ENCODE assay signal across 8 cellular contexts in the genomic region with DNA sequence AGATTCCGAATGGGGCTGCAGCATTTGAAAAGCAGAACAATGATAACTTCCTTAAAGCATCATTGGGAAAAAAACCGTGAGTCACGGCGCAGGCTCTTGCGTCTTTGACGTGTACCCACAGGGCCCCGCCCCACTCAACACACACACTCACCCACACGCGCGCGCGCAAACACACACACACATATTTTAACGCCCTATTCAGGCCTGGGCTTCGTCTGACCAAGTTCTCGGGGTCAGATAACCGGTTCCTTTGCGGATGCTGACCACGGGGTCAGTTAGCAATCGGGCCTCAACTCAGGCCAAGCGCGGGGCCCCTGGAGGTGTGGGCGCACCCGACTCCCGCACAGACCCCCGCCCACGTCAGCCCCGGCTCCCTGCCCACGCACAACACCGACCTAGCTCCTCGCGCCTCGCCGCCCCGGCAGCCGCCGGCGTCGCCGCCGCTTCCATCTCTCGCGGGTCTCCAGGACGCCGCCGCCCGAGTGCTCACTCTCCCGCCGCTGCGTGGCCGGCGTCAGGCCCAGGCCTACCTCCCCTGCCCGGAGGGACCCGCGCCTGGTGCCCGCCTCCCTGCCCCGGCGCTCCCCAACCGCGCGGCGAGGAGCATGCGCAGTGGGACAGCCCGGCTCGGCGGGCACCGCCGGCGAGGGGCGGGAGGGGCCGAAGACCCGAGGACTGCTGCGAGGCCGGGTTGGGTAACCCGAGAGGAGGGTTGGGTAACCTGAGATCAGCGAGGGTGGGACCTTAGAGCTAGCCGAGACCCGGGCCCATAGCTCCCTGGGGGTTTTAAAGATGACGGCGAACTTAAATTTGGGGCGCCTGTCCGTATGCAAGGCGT. TPM values are rescaled to one million over a fixed set of nuclear protein-coding genes. Genes with fewer than 3 reads are reported as not detected.
DNase-seq lines count a peak whose midpoint lies in the region; ATAC-seq and TF ChIP-seq lines count a peak whose summit lies in the region.

A gene (minus strand): TSS at position 609 of the 838 bp plus-strand sequence. CDS start 159 bp downstream, at position 450.

- H3K36me3 Mint-ChIP-seq in activated naive CD4-positive, alpha-beta T cell treated with anti-CD3 and anti-CD28 coated beads for 36 hours (ENCODE audit: low read depth): no peaks in the 10 kb centered on the region

- DNase-seq in G401 (ENCODE audit: low spot score) (peak; percentile 92), HAP-1 (ENCODE audit: low spot score in 2 of 2) (peak; percentile 69 to 88), MG63 (peak; percentile 91), SJCRH30 (peak; percentile 80 to 82)
- DNase-seq in activated naive CD4-positive, alpha-beta T cell treated with anti-CD3 and anti-CD28 coated beads for 36 hours: peak; percentile 92

- peak; percentile 82 to 83 for TF ChIP-seq POLR2A in gastroesophageal sphincter (IDR thresholded peaks at IDR 0.05)

- peak within 1 kb of the TSS; percentile 56 for H3K4me3 ChIP-seq in HAP-1
- H3K4me3 ChIP-seq in MG63: peak within 1 kb of the TSS; percentile 72
- H3K4me3 ChIP-seq in SJCRH30: peak within 1 kb of the TSS; percentile 87
- peak within 1 kb of the TSS; percentile 73 to 81 for H3K4me3 ChIP-seq in gastroesophageal sphincter
- H3K4me3 ChIP-seq in neutrophil (ENCODE audit: low read depth in 1 of 2, low read length in 1 of 2): peak within 1 kb of the TSS; percentile 73 to 83

- H3K9me3 ChIP-seq in HAP-1: no peaks in the 10 kb centered on the region
- H3K9me3 ChIP-seq in MG63: no peaks in the 10 kb centered on the region
- no peaks in the 10 kb centered on the region for H3K9me3 ChIP-seq in SJCRH30 (replicated peaks)
- H3K9me3 ChIP-seq in gastroesophageal sphincter: no peaks in the 10 kb centered on the region
- H3K9me3 ChIP-seq in neutrophil: no peaks in the 10 kb centered on the region

- H3K9me3 Mint-ChIP-seq in activated naive CD4-positive, alpha-beta T cell treated with anti-CD3 and anti-CD28 coated beads for 36 hours: no peaks in the 10 kb centered on the region

- peak within 1 kb of the TSS; percentile 80 for H3K4me3 Mint-ChIP-seq in activated naive CD4-positive, alpha-beta T cell treated with anti-CD3 and anti-CD28 coated beads for 36 hours

- 0% methylated on average over 13 to 17 of the region's 82 CpGs for WGBS in gastroesophageal sphincter (ENCODE audit: low coverage in 1 of 2), 2 donors

- CTCF ChIA-PET in activated naive CD4-positive, alpha-beta T cell treated with anti-CD3 and anti-CD28 coated beads for 36 hours (lab: Charles Lee): interaction anchor here (0.7 to 0.9 kb wide), 2 partner anchors 39 to 850 kb away, joined by 3 to 4 read pairs; no protein-coding TSS in a partner anchor

- TF ChIP-seq EP300 in gastroesophageal sphincter (IDR thresholded peaks at IDR 0.05): no peak

- H3K27me3 Mint-ChIP-seq in activated naive CD4-positive, alpha-beta T cell treated with anti-CD3 and anti-CD28 coated beads for 36 hours (ENCODE audit: low read depth): no peaks in the 10 kb centered on the region

- peaks cover 14% of the 10 kb centered on the region for H3K4me1 Mint-ChIP-seq in activated naive CD4-positive, alpha-beta T cell treated with anti-CD3 and anti-CD28 coated beads for 36 hours (ENCODE audit: low read depth)

- intact Hi-C loops in activated naive CD4-positive, alpha-beta T cell treated with anti-CD3 and anti-CD28 coated beads for 36 hours (cut with micrococcal nuclease): loop anchor here (1.0 to 5.0 kb wide), 8 partner anchors 35 to 1775 kb away; a partner anchor contains a TSS

- in situ Hi-C loops in G401 (cut with HindIII; ENCODE audit: low sequenced_read_pairs): no loop called here
- in situ Hi-C loops in HAP-1 (cut with MboI; ENCODE audit: low sequenced_read_pairs): loop anchor here (25.0 kb wide), 1 partner anchor 110 kb away; no protein-coding TSS in a partner anchor

- TF ChIP-seq CTCF in gastroesophageal sphincter (IDR thresholded peaks at IDR 0.05) (no peak), neutrophil (IDR thresholded peaks at IDR 0.05) (no peak), subcutaneous adipose tissue (IDR thresholded peaks at IDR 0.05; ENCODE audit: low read depth) (no peak)

- peak; percentile 95 for ATAC-seq in gastroesophageal sphincter

- H3K4me1 ChIP-seq in HAP-1: peaks cover 3% of the 10 kb centered on the region; the same call in 1 of the 2 replicates
- H3K4me1 ChIP-seq in SJCRH30: no peaks in the 10 kb centered on the region
- peaks cover 0 to 12% (median 0%) of the 10 kb centered on the region in 3 donors for H3K4me1 ChIP-seq in gastroesophageal sphincter
- peaks cover 69 to 73% of the 10 kb centered on the region in 2 experiments for H3K4me1 ChIP-seq in neutrophil (ENCODE audit: control insufficient read depth in 1 of 2, insufficient read depth in 1 of 2, low read depth in 1 of 2, low read length in 1 of 2)

- H3K27ac Mint-ChIP-seq in activated naive CD4-positive, alpha-beta T cell treated with anti-CD3 and anti-CD28 coated beads for 36 hours: peak within 1 kb of the TSS; percentile 94

- H3K27ac ChIP-seq in SJCRH30: peak within 1 kb of the TSS; percentile 91
- H3K27ac ChIP-seq in gastroesophageal sphincter: peak within 1 kb of the TSS; percentile 93 to 97 (median 96)
- H3K27ac ChIP-seq in neutrophil: peak within 1 kb of the TSS; percentile 94

- H3K27me3 ChIP-seq in HAP-1 (ENCODE audit: low read depth): peaks cover 8% of the 10 kb centered on the region
- H3K27me3 ChIP-seq in MG63: no peaks in the 10 kb centered on the region; the same call in 1 of the 2 replicates
- H3K27me3 ChIP-seq in SJCRH30: no peaks in the 10 kb centered on the region
- no peaks in the 10 kb centered on the region for H3K27me3 ChIP-seq in gastroesophageal sphincter
- no peaks in the 10 kb centered on the region for H3K27me3 ChIP-seq in neutrophil

- H3K36me3 ChIP-seq in HAP-1 (replicated peaks): no peaks in the 10 kb centered on the region
- no peaks in the 10 kb centered on the region for H3K36me3 ChIP-seq in MG63
- H3K36me3 ChIP-seq in SJCRH30: no peaks in the 10 kb centered on the region
- H3K36me3 ChIP-seq in gastroesophageal sphincter: no peaks in the 10 kb centered on the region
- no peaks in the 10 kb centered on the region for H3K36me3 ChIP-seq in neutrophil

RNA-seq across cellular contexts. Expression of the gene that starts here (rescaled TPM):
- total RNA-seq in G401 (2014; rRNA removed; shearing (Covaris generic)): 9.5 and 16.0 TPM in 2 replicates
- 3.1 and 9.3 TPM in 2 replicates for total RNA-seq in MG63 (2014; rRNA removed; shearing (Covaris generic); ENCODE audit: low replicate concordance)
- 12.3 and 19.8 TPM in 2 replicates for total RNA-seq in SJCRH30 (2014; rRNA removed; shearing (Covaris generic))
- 10 to 100 TPM; 13.2 to 13.9 TPM for total RNA-seq in activated naive CD4-positive, alpha-beta T cell treated with anti-CD3 and anti-CD28 coated beads for 36 hours
- 10 to 100 TPM; 10.4 to 21.9 (median 18.9) TPM for total RNA-seq in gastroesophageal sphincter
- 10 to 100 TPM; 17.5 to 51.5 (median 30.2) TPM for total RNA-seq in subcutaneous adipose tissue

Comparison
In these comparisons a context has a peak if more than half of its experiments do, and no peak if none do; other contexts are left out.
1. Peak in every context shown above with its lines: DNase-seq, ATAC-seq, H3K4me3 ChIP-seq and H3K27ac ChIP-seq.